In the genomic region with DNA sequence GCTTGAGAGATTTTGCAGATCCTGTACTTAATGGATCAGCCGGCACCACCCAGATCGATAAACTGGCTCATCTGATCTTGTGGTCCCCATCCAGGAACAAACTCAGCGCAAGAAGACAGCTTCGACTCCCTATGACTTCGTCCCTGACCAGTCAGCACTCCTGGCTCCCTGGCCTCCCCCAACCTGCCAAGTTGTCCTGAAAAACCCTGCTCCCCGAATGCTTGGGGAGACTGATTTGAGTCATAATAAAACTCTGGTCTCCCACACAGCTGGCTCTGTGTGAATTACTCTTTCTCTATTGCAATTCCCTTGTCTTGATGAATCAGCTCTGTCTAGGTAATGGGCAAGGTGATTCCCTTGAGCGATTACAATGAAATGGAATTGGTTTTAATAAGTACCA, we compare ENCODE assay signal across 19 cellular contexts. TPM values are rescaled to one million over a fixed set of nuclear protein-coding genes. Genes with fewer than 3 reads are reported as not detected.
DNase-seq lines count a peak whose midpoint lies in the region; ATAC-seq and TF ChIP-seq lines count a peak whose summit lies in the region.
"Had no signal": no experiment of that assay in that cellular context is flagged by ENCODE, and none has a peak within 500 bp of the region (broad histone marks: within the 10 kb centered on the region; RNA-seq: fewer than 3 reads in every experiment).

No MANE protein-coding gene starts in this region.

- H3K27me3 Mint-ChIP-seq in stimulated activated naive CD8-positive, alpha-beta T cell treated with anti-CD3 and anti-CD28 coated beads, Interleukin-15, amount 100 ng/mL, for 72 hours: no peaks in the 10 kb centered on the region
- no peaks in the 10 kb centered on the region for H3K27me3 Mint-ChIP-seq in activated CD4-positive, alpha-beta memory T cell treated with anti-CD3 and anti-CD28 coated beads, Interleukin-2, amount 10 ng/mL, durations not matched to agents 7 days and 5 days
- H3K27me3 Mint-ChIP-seq in MCF 10A (ENCODE audit: insufficient read depth, unreplicated experiment): peaks cover 38% of the 10 kb centered on the region

- TF ChIP-seq CTCF in GM10266 (IDR thresholded peaks at IDR 0.05; ENCODE audit: control insufficient read depth, insufficient read depth, low read depth, missing control alignments): no peak
- no peak for TF ChIP-seq CTCF in MCF 10A (IDR thresholded peaks at IDR 0.05; ENCODE audit: unreplicated experiment)

- intact Hi-C loops in MCF 10A (cut with micrococcal nuclease): no loop called here

- H3K27ac Mint-ChIP-seq in stimulated activated naive CD8-positive, alpha-beta T cell treated with anti-CD3 and anti-CD28 coated beads, Interleukin-15, amount 100 ng/mL, for 72 hours: peak overlapping the region in 1 of 2 donors; percentile 94
- peak overlapping the region; percentile 68 for H3K27ac Mint-ChIP-seq in activated CD4-positive, alpha-beta memory T cell treated with anti-CD3 and anti-CD28 coated beads, Interleukin-2, amount 10 ng/mL, durations not matched to agents 7 days and 5 days
- no peak overlapping the region for H3K27ac Mint-ChIP-seq in MCF 10A (ENCODE audit: low read depth, unreplicated experiment)

- no peaks in the 10 kb centered on the region for H3K36me3 ChIP-seq in effector memory CD4-positive, alpha-beta T cell (ENCODE audit: control insufficient read depth, insufficient read depth, low read length)
- H3K36me3 ChIP-seq: cardiac muscle cell, left lung, thoracic aorta had no signal

- no peaks in the 10 kb centered on the region for H3K9me3 ChIP-seq in effector memory CD4-positive, alpha-beta T cell (ENCODE audit: control insufficient read depth, low read length)
- H3K9me3 ChIP-seq: left lung, thoracic aorta had no signal

- no TSS peak for BruUV-seq in MCF 10A (replicated peaks; lab: Mats Ljungman, UMichigan)

- H3K36me3 Mint-ChIP-seq in activated CD4-positive, alpha-beta memory T cell treated with anti-CD3 and anti-CD28 coated beads, Interleukin-2, amount 10 ng/mL, durations not matched to agents 7 days and 5 days (ENCODE audit: low read depth): peaks cover 41% of the 10 kb centered on the region
- no peaks in the 10 kb centered on the region for H3K36me3 Mint-ChIP-seq in MCF 10A (ENCODE audit: insufficient read depth, unreplicated experiment)

- ATAC-seq in stimulated activated naive CD8-positive, alpha-beta T cell treated with anti-CD3 and anti-CD28 coated beads, Interleukin-15, Interleukin-2, amounts not matched to agents 100 U/mL and 50 U/mL, for 24 hours: no peak
- ATAC-seq in stimulated activated naive CD8-positive, alpha-beta T cell treated with anti-CD3 and anti-CD28 coated beads, Interleukin-15, amount 100 ng/mL, for 72 hours: no peak
- no peak for ATAC-seq in HG03097 (IDR thresholded peaks at IDR 0.05; ENCODE audit: low FRiP score, unreplicated experiment)
- ATAC-seq: esophagus mucosa, left lung, Panc1, SK-N-SH treated with all-trans-retinoic acid at 6 μM for 48 hours had no signal

- H3K9me3 Mint-ChIP-seq in stimulated activated naive CD8-positive, alpha-beta T cell treated with anti-CD3 and anti-CD28 coated beads, Interleukin-15, amount 100 ng/mL, for 72 hours: no peaks in the 10 kb centered on the region
- no peaks in the 10 kb centered on the region for H3K9me3 Mint-ChIP-seq in activated CD4-positive, alpha-beta memory T cell treated with anti-CD3 and anti-CD28 coated beads, Interleukin-2, amount 10 ng/mL, durations not matched to agents 7 days and 5 days
- H3K9me3 Mint-ChIP-seq in MCF 10A (ENCODE audit: unreplicated experiment): no peaks in the 10 kb centered on the region

- H3K4me3 Mint-ChIP-seq in stimulated activated naive CD8-positive, alpha-beta T cell treated with anti-CD3 and anti-CD28 coated beads, Interleukin-15, amount 100 ng/mL, for 72 hours: no peak overlapping the region
- H3K4me3 Mint-ChIP-seq in activated CD4-positive, alpha-beta memory T cell treated with anti-CD3 and anti-CD28 coated beads, Interleukin-2, amount 10 ng/mL, durations not matched to agents 7 days and 5 days: no peak overlapping the region
- no peak overlapping the region for H3K4me3 Mint-ChIP-seq in MCF 10A (ENCODE audit: unreplicated experiment)

- CTCF ChIA-PET in activated CD4-positive, alpha-beta memory T cell treated with anti-CD3 and anti-CD28 coated beads, Interleukin-2, amount 10 ng/mL, durations not matched to agents 7 days and 5 days (lab: Charles Lee): interaction anchor here (1.2 to 13.0 kb wide), 3 partner anchors 15 to 59 kb away, joined by 3 to 244 read pairs (median 8); a partner anchor contains a TSS
- CTCF ChIA-PET in MCF 10A (lab: Yijun Ruan, JAX): interaction anchor here (0.6 to 1.3 kb wide), 3 partner anchors 13 to 31 kb away, joined by 3 to 7 read pairs (median 3); no protein-coding TSS in a partner anchor

- H3K27ac ChIP-seq in effector memory CD4-positive, alpha-beta T cell (ENCODE audit: insufficient read depth, low read length, poor library complexity, severe bottlenecking): peak overlapping the region; percentile 79
- H3K27ac ChIP-seq: cardiac muscle cell, left lung, thoracic aorta had no signal

- POLR2A ChIA-PET in activated CD4-positive, alpha-beta memory T cell treated with anti-CD3 and anti-CD28 coated beads, Interleukin-2, amount 10 ng/mL, durations not matched to agents 7 days and 5 days (lab: Charles Lee): interaction anchor here (1.3 to 1.9 kb wide), 3 partner anchors 9 to 123 kb away, joined by 3 to 5 read pairs (median 5); a partner anchor contains a TSS
- POLR2A ChIA-PET in MCF 10A (lab: Yijun Ruan, JAX): no interaction called here

- DNase-seq in stimulated activated naive CD8-positive, alpha-beta T cell treated with anti-CD3 and anti-CD28 coated beads, Interleukin-15, Interleukin-2, amounts not matched to agents 100 U/mL and 50 U/mL, for 24 hours: peak; percentile 37
- DNase-seq in stimulated activated naive CD8-positive, alpha-beta T cell treated with anti-CD3 and anti-CD28 coated beads, Interleukin-15, amount 100 ng/mL, for 72 hours: no peak
- DNase-seq in activated CD4-positive, alpha-beta memory T cell treated with anti-CD3 and anti-CD28 coated beads, Interleukin-2, amount 10 ng/mL, durations not matched to agents 7 days and 5 days: no peak
- DNase-seq in effector memory CD4-positive, alpha-beta T cell: no peak
- DNase-seq in GM10266 (ENCODE audit: extremely low spot score) (no peak), MCF 10A (ENCODE audit: unreplicated experiment) (no peak)
- DNase-seq: KG1, left lung, NCI-H1092 treated with DMSO at 0.1 percent for 48 hours, NCI-H2171, NCI-H748 treated with DMSO at 0.1 percent for 48 hours had no signal

- no peaks in the 10 kb centered on the region for H3K27me3 ChIP-seq in effector memory CD4-positive, alpha-beta T cell (replicated peaks; ENCODE audit: control insufficient read depth, insufficient read depth, low read length, poor library complexity, severe bottlenecking)
- H3K27me3 ChIP-seq: cardiac muscle cell, left lung had no signal

- H3K4me1 ChIP-seq in effector memory CD4-positive, alpha-beta T cell (ENCODE audit: control insufficient read depth, insufficient read depth, low read length, poor library complexity, severe bottlenecking): peaks cover 28% of the 10 kb centered on the region

- H3K4me3 ChIP-seq in effector memory CD4-positive, alpha-beta T cell (ENCODE audit: insufficient read depth, low read depth, low read length, poor library complexity, severe bottlenecking): peak overlapping the region; percentile 69
- H3K4me3 ChIP-seq: cardiac muscle cell, left lung, thoracic aorta had no signal

- peaks cover 64% of the 10 kb centered on the region for H3K4me1 Mint-ChIP-seq in stimulated activated naive CD8-positive, alpha-beta T cell treated with anti-CD3 and anti-CD28 coated beads, Interleukin-15, amount 100 ng/mL, for 72 hours
- H3K4me1 Mint-ChIP-seq in activated CD4-positive, alpha-beta memory T cell treated with anti-CD3 and anti-CD28 coated beads, Interleukin-2, amount 10 ng/mL, durations not matched to agents 7 days and 5 days: peaks cover 49% of the 10 kb centered on the region
- no peaks in the 10 kb centered on the region for H3K4me1 Mint-ChIP-seq in MCF 10A (ENCODE audit: insufficient read depth, unreplicated experiment)

RNA-seq across cellular contexts. Expression of a gene that starts 29.5 kb away (rescaled TPM):
- total RNA-seq in activated CD4-positive, alpha-beta memory T cell treated with anti-CD3 and anti-CD28 coated beads, Interleukin-2, amount 10 ng/mL, durations not matched to agents 7 days and 5 days: not detected
- 0.37 and 0.39 TPM in 2 replicates for total RNA-seq in MCF 10A (2022)

RNA-seq across cellular contexts. Expression of a gene that starts 40.6 kb away (rescaled TPM):
- total RNA-seq in activated CD4-positive, alpha-beta memory T cell treated with anti-CD3 and anti-CD28 coated beads, Interleukin-2, amount 10 ng/mL, durations not matched to agents 7 days and 5 days: not detected
- total RNA-seq in MCF 10A (2022): not detected in 2 replicates
- total RNA-seq: cardiac muscle cell, dermis microvascular lymphatic vessel endothelial cell, esophagus mucosa, left lung, mononuclear cell, thoracic aorta had no signal

RNA-seq across cellular contexts. Expression of a gene that starts 57.2 kb away (rescaled TPM):
- total RNA-seq in activated CD4-positive, alpha-beta memory T cell treated with anti-CD3 and anti-CD28 coated beads, Interleukin-2, amount 10 ng/mL, durations not matched to agents 7 days and 5 days: not detected
- 0.17 and 0.28 TPM in 2 replicates for total RNA-seq in MCF 10A (2022)
- total RNA-seq: mononuclear cell had no signal

RNA-seq across cellular contexts. Expression of a gene that starts 59.1 kb away (rescaled TPM):
- 10 to 100 TPM; 54.1 to 56.3 TPM for total RNA-seq in activated CD4-positive, alpha-beta memory T cell treated with anti-CD3 and anti-CD28 coated beads, Interleukin-2, amount 10 ng/mL, durations not matched to agents 7 days and 5 days
- 78.0 and 88.4 TPM in 2 replicates for total RNA-seq in MCF 10A (2022)
